In genomic region chr19:55255618-55256423, GRCh38 we compare ENCODE assay signal across 8 cellular contexts. TPM values are rescaled to one million over a fixed set of nuclear protein-coding genes. Genes with fewer than 3 reads are reported as not detected.
DNase-seq lines count a peak whose midpoint lies in the region; ATAC-seq and TF ChIP-seq lines count a peak whose summit lies in the region.

No MANE protein-coding gene starts in this region.

- DNase-seq in RPMI8226 (peak; percentile 41), brain microvascular endothelial cell (peak; percentile 15), putamen (ENCODE audit: low spot score) (no peak), NCI-H345 treated with DMSO at 0.1 percent for 48 hours (lab: John Stamatoyannopoulos, UW; ENCODE audit: unreplicated experiment) (no peak)
- peak in 9 of 10 donors; percentile 20 to 43 (median 37) for DNase-seq in naive thymus-derived CD8-positive, alpha-beta T cell

- H3K27me3 ChIP-seq in brain microvascular endothelial cell (replicated peaks) = no peaks in the 10 kb centered on the region

- H3K36me3 ChIP-seq in brain microvascular endothelial cell (replicated peaks) = no peaks in the 10 kb centered on the region

- H3K4me3 ChIP-seq in brain microvascular endothelial cell (ENCODE audit: low read depth, low read length) = no peak overlapping the region

- H3K4me1 Mint-ChIP-seq in naive thymus-derived CD8-positive, alpha-beta T cell = peaks cover 37 to 83% (median 72%) of the 10 kb centered on the region in 4 donors

- in situ Hi-C loops in brain microvascular endothelial cell (cut with HindIII; ENCODE audit: low pct_ligation_motif_present, low sequenced_read_pairs) = no loop called here

- H3K27ac Mint-ChIP-seq in naive thymus-derived CD8-positive, alpha-beta T cell = peak overlapping the region; percentile 96 to 100 (median 99)

- H3K36me3 Mint-ChIP-seq in naive thymus-derived CD8-positive, alpha-beta T cell = peaks cover 0 to 7% (median 0%) of the 10 kb centered on the region in 3 donors

- H3K4me3 Mint-ChIP-seq in naive thymus-derived CD8-positive, alpha-beta T cell = peak overlapping the region; percentile 93 to 99 (median 98)

- peak; percentile 45 for TF ChIP-seq POLR2A in GM15510 (IDR thresholded peaks at IDR 0.05; ENCODE audit: borderline replicate concordance, extremely low read depth, insufficient read length)

- no peak for ATAC-seq in naive thymus-derived CD8-positive, alpha-beta T cell
- ATAC-seq in GM18858 (IDR thresholded peaks at IDR 0.05; ENCODE audit: unreplicated experiment) (no peak), HG02763 (IDR thresholded peaks at IDR 0.05; ENCODE audit: unreplicated experiment) (no peak)

- no peak overlapping the region for H3K27ac ChIP-seq in brain microvascular endothelial cell

- no peaks in the 10 kb centered on the region for H3K27me3 Mint-ChIP-seq in naive thymus-derived CD8-positive, alpha-beta T cell

- no peak for TF ChIP-seq CTCF in brain microvascular endothelial cell (IDR thresholded peaks at IDR 0.05; ENCODE audit: low read depth, low read length, missing control alignments)

- H3K9me3 Mint-ChIP-seq in naive thymus-derived CD8-positive, alpha-beta T cell = no peaks in the 10 kb centered on the region

- POLR2A ChIA-PET in naive thymus-derived CD8-positive, alpha-beta T cell (lab: Charles Lee) = interaction anchor here (1.2 to 8.1 kb wide), 9 partner anchors 9 to 152 kb away, joined by 3 to 142 read pairs (median 14); partner anchors contain the start of genes HSPBP1, KMT5C, RPL28 and TMEM238

RNA-seq across cellular contexts. Expression of gene PPP6R1, which starts 3.0 kb away (rescaled TPM):
- total RNA-seq in naive thymus-derived CD8-positive, alpha-beta T cell = 100 to 1,000 TPM; 167 to 168 TPM
- 100 to 1,000 TPM in 1 of 3 donors, 10 to 100 TPM in 2; 57.3 to 131 (median 60.9) TPM for polyA plus RNA-seq in naive thymus-derived CD8-positive, alpha-beta T cell

RNA-seq across cellular contexts. Expression of gene HSPBP1, which starts 24.1 kb away (rescaled TPM):
- 10 to 100 TPM; 20.3 to 20.4 TPM for total RNA-seq in naive thymus-derived CD8-positive, alpha-beta T cell
- 10 to 100 TPM; 38.6 to 44.8 (median 42.5) TPM for polyA plus RNA-seq in naive thymus-derived CD8-positive, alpha-beta T cell

RNA-seq across cellular contexts. Expression of gene TMEM86B, which starts 27.3 kb away (rescaled TPM):
- 10 to 100 TPM; 17.7 to 20.9 TPM for total RNA-seq in naive thymus-derived CD8-positive, alpha-beta T cell
- 1 to 10 TPM in 1 of 3 donors, under 1 TPM in 2; 0.17 to 2.3 (median 0.54) TPM for polyA plus RNA-seq in naive thymus-derived CD8-positive, alpha-beta T cell

RNA-seq across cellular contexts. Expression of gene BRSK1, which starts 28.0 kb away (rescaled TPM):
- total RNA-seq in naive thymus-derived CD8-positive, alpha-beta T cell = 1 to 10 TPM; 1.9 to 2.9 TPM
- polyA plus RNA-seq in naive thymus-derived CD8-positive, alpha-beta T cell = under 1 TPM in 1 of 3 donors, not detected in 2; 0.24 TPM

RNA-seq across cellular contexts. Expression of gene PTPRH, which starts 46.5 kb away (rescaled TPM):
- not detected for total RNA-seq in naive thymus-derived CD8-positive, alpha-beta T cell
- not detected for polyA plus RNA-seq in naive thymus-derived CD8-positive, alpha-beta T cell

Comparison
In these comparisons a context has a peak if more than half of its experiments do, and no peak if none do; other contexts are left out.
1. DNase-seq: peak in RPMI8226 (single experiment), brain microvascular endothelial cell (single experiment) and naive thymus-derived CD8-positive, alpha-beta T cell (9 of 10); none in putamen (single experiment) and NCI-H345 treated with DMSO at 0.1 percent for 48 hours (single experiment).